In genomic region chr14:69701857-69702256, GRCh38 we compare ENCODE assay signal across 12 cellular contexts.
A peak's percentile ranks its signal among the peaks of the same experiment; 100 is the strongest.
DNase-seq lines count a peak whose midpoint lies in the region; ATAC-seq and TF ChIP-seq lines count a peak whose summit lies in the region.
"Had no signal": no experiment of that assay in that cellular context is flagged by ENCODE, and none has a peak within 500 bp of the region (broad histone marks: within the 10 kb centered on the region; RNA-seq: fewer than 3 reads in every experiment).

No MANE protein-coding gene starts in this region.

- peak overlapping the region; percentile 63 for H3K4me2 ChIP-seq in Karpas-422 (ENCODE audit: low read depth, low read length, poor library complexity, severe bottlenecking)

- 44 to 69% (median 57%) methylated on average over 3 of the region's 3 CpGs for WGBS in stomach, 5 donors

- peak; percentile 53 for ATAC-seq in GM21825 (IDR thresholded peaks at IDR 0.05; ENCODE audit: unreplicated experiment)
- ATAC-seq in GM18861 (IDR thresholded peaks at IDR 0.05; ENCODE audit: unreplicated experiment), result no peak
- ATAC-seq: activated CD4-positive, alpha-beta T cell treated with anti-CD3 and anti-CD28 coated beads for 36 hours; Panc1 had no signal

- TF ChIP-seq POLR2A in stomach (IDR thresholded peaks at IDR 0.05), result no peak

- intact Hi-C loops in stomach (cut with DNase I; ENCODE audit: low total_unique reads), result no loop called here

- H3K79me2 ChIP-seq in Karpas-422 (ENCODE audit: low read length), result peaks cover 89% of the 10 kb centered on the region

- peaks cover 10% of the 10 kb centered on the region; the same call in 1 of the 2 replicates for H3K36me3 ChIP-seq in Karpas-422 (ENCODE audit: insufficient read depth, low read length)
- H3K36me3 ChIP-seq in stomach, result peaks cover 13 to 37% (median 36%) of the 10 kb centered on the region in 4 donors

- DNase-seq in Karpas-422 (no peak), dermis blood vessel endothelial cell (peak; percentile 63), stomach (no peak), DMS 273 treated with DMSO at 0.1 percent for 48 hours (lab: John Stamatoyannopoulos, UW) (no peak)
- DNase-seq in central memory CD4-positive, alpha-beta T cell, result no peak
- DNase-seq: activated CD4-positive, alpha-beta T cell treated with anti-CD3 and anti-CD28 coated beads for 36 hours; activated naive CD8-positive, alpha-beta T cell treated with anti-CD3 and anti-CD28 coated beads, Interleukin-2, amount 10 ng/mL, durations not matched to agents 7 days and 5 days; NCI-H1417 treated with DMSO at 0.1 percent for 48 hours; pancreas had no signal

- peak overlapping the region; percentile 54 for H3K9ac ChIP-seq in Karpas-422 (ENCODE audit: low read length)

- H3K27me3 ChIP-seq in Karpas-422 (ENCODE audit: low read length) (no peaks in the 10 kb centered on the region), stomach (no peaks in the 10 kb centered on the region)
- H3K27me3 ChIP-seq: pancreas had no signal

- TF ChIP-seq CTCF in stomach (IDR thresholded peaks at IDR 0.05), result no peak

- no peaks in the 10 kb centered on the region for H3K9me3 ChIP-seq in Karpas-422 (ENCODE audit: low read length)
- no peaks in the 10 kb centered on the region for H3K9me3 ChIP-seq in stomach
- H3K9me3 ChIP-seq: pancreas had no signal

- H4K20me1 ChIP-seq in Karpas-422 (ENCODE audit: insufficient read depth, low read depth, low read length), result peaks cover 3% of the 10 kb centered on the region; the same call in 1 of the 2 replicates

- H3K27ac ChIP-seq in Karpas-422 (ENCODE audit: low read length) (peak overlapping the region; percentile 82), stomach (peak overlapping the region in 3 of 5 donors; percentile 20 to 75 (median 42))

- H3K4me3 ChIP-seq in Karpas-422 (ENCODE audit: low read length) (no peak overlapping the region), stomach (no peak overlapping the region)
- H3K4me3 ChIP-seq: pancreas had no signal

- no peak for TF ChIP-seq EP300 in stomach (IDR thresholded peaks at IDR 0.05)

- no peaks in the 10 kb centered on the region for H3K9me2 ChIP-seq in Karpas-422 (replicated peaks; ENCODE audit: insufficient read depth, low read length)

- H2AFZ ChIP-seq in Karpas-422 (ENCODE audit: low read length), result no peak overlapping the region

- H3K4me1 ChIP-seq in Karpas-422 (ENCODE audit: low read length) (peaks cover 87% of the 10 kb centered on the region), stomach (peaks cover 31 to 89% (median 79%) of the 10 kb centered on the region in 4 donors)
